ENCODE assay signal across 34 cellular contexts in genomic region chr5:175082346-175082745, GRCh38.
"Had no signal": no experiment of that assay in that cellular context is flagged by ENCODE, and none has a peak within 500 bp of the region (broad histone marks: within the 10 kb centered on the region; RNA-seq: fewer than 3 reads in every experiment).

No MANE protein-coding gene starts in this region.

- H3K4me3 ChIP-seq: adrenal gland, ascending aorta, body of pancreas, breast epithelium, cardiac muscle cell had no signal

- FAIRE-seq: astrocyte, bronchial epithelial cell had no signal

- H3K36me3 ChIP-seq: adrenal gland, ascending aorta, brain microvascular endothelial cell, breast epithelium, cardiac muscle cell had no signal

- ATAC-seq: activated naive CD4-positive, alpha-beta T cell treated with anti-CD3 and anti-CD28 coated beads, Interleukin-2, amount 50 U/mL, for 72 hours; activated naive CD8-positive, alpha-beta T cell treated with anti-CD3 and anti-CD28 coated beads, Interleukin-2, amount 50 U/mL, for 24 hours; activated T-cell treated with anti-CD3 and anti-CD28 coated beads, Interleukin-2, amount 50 U/mL, for 4 hours; activated T-cell treated with anti-CD3 and anti-CD28 coated beads, Interleukin-2, amount 50 U/mL, for 72 hours; activated T-helper 17 cell treated with anti-CD3 and anti-CD28 coated beads, Interleukin-2, amount 50 U/mL, for 72 hours; body of pancreas had no signal

- H3K27ac ChIP-seq: adrenal gland, ascending aorta, body of pancreas, brain microvascular endothelial cell, breast epithelium, cardiac muscle cell had no signal

- H3K9me3 ChIP-seq: adrenal gland, ascending aorta, body of pancreas, breast epithelium had no signal

- H3K4me1 ChIP-seq: adrenal gland, ascending aorta, breast epithelium had no signal

- H3K27me3 ChIP-seq: adrenal gland, ascending aorta, body of pancreas, brain microvascular endothelial cell, breast epithelium, cardiac muscle cell had no signal

- DNase-seq: activated effector memory CD4-positive, alpha-beta T cell treated with anti-CD3 and anti-CD28 coated beads, Interleukin-2, amount 50 U/mL, for 16 hours; activated effector memory CD4-positive, alpha-beta T cell treated with Interleukin-2 at 50 U/mL for 16 hours; activated gamma-delta T cell; activated gamma-delta T cell treated with Interleukin-2 at 50 U/mL for 16 hours; activated naive CD4-positive, alpha-beta T cell; activated naive CD4-positive, alpha-beta T cell treated with anti-CD3 and anti-CD28 coated beads for 36 hours; activated naive CD4-positive, alpha-beta T cell treated with anti-CD3 and anti-CD28 coated beads, Interleukin-2, amount 10 ng/mL, durations not matched to agents 7 days and 5 days; activated naive CD4-positive, alpha-beta T cell treated with anti-CD3 and anti-CD28 coated beads, Interleukin-2, amount 50 U/mL, for 16 hours; activated naive CD4-positive, alpha-beta T cell treated with Interleukin-2 at 50 U/mL for 16 hours; activated naive CD8-positive, alpha-beta T cell treated with anti-CD3 and anti-CD28 coated beads for 36 hours; activated naive CD8-positive, alpha-beta T cell treated with anti-CD3 and anti-CD28 coated beads, Interleukin-2, amount 10 ng/mL, durations not matched to agents 7 days and 5 days; activated naive CD8-positive, alpha-beta T cell treated with anti-CD3 and anti-CD28 coated beads, Interleukin-2, amount 50 U/mL, for 24 hours; activated T-cell treated with anti-CD3 and anti-CD28 coated beads, Interleukin-2, amount 50 U/mL, for 1 hour; activated T-cell treated with anti-CD3 and anti-CD28 coated beads, Interleukin-2, amount 50 U/mL, for 24 hours; activated T-cell treated with anti-CD3 and anti-CD28 coated beads, Interleukin-2, amount 50 U/mL, for 4 hours; activated T-cell treated with anti-CD3 and anti-CD28 coated beads, Interleukin-2, amount 50 U/mL, for 48 hours; activated T-cell treated with anti-CD3 and anti-CD28 coated beads, Interleukin-2, amount 50 U/mL, for 72 hours; adrenal gland; amniotic stem cell; amygdala; anterior cingulate cortex; aorta; body of pancreas; brain microvascular endothelial cell; caudate nucleus; central memory CD4-positive, alpha-beta T cell; cerebellar nuclear complex had no signal
